In genomic region chr12:124684496-124684895, GRCh38 we compare ENCODE assay signal across 11 cellular contexts.
DNase-seq lines count a peak whose midpoint lies in the region; ATAC-seq and TF ChIP-seq lines count a peak whose summit lies in the region.
"Had no signal": no experiment of that assay in that cellular context is flagged by ENCODE, and none has a peak within 500 bp of the region (broad histone marks: within the 10 kb centered on the region; RNA-seq: fewer than 3 reads in every experiment).

No MANE protein-coding gene starts in this region.

- peaks cover 49% of the 10 kb centered on the region for H3K4me1 ChIP-seq in mucosa of stomach (ENCODE audit: control insufficient read depth, insufficient read depth, low read length)
- H3K4me1 ChIP-seq in upper lobe of right lung, result peaks cover 81% of the 10 kb centered on the region

- H3K27ac ChIP-seq in upper lobe of right lung, result peak overlapping the region; percentile 61
- H3K27ac ChIP-seq: 22Rv1 had no signal

- DNase-seq in NOMO-1 treated with DMSO at 0.1 percent for 48 hours (lab: John Stamatoyannopoulos, UW; ENCODE audit: unreplicated experiment) (peak; percentile 31), NOMO-1 treated with dmso at 0.1 percent for 144 hours (lab: John Stamatoyannopoulos, UW; ENCODE audit: unreplicated experiment) (no peak), chondrocyte (ENCODE audit: low spot score) (no peak), upper lobe of right lung (no peak), NCI-H82 (lab: John Stamatoyannopoulos, UW) (no peak), AG20443 (ENCODE audit: low spot score) (no peak)
- DNase-seq: NCI-H187 had no signal

- no peak overlapping the region for H3K4me3 ChIP-seq in mucosa of stomach (ENCODE audit: low read length)
- no peak overlapping the region for H3K4me3 ChIP-seq in upper lobe of right lung

- H3K27me3 Mint-ChIP-seq in chondrocyte (ENCODE audit: low read depth), result no peaks in the 10 kb centered on the region
- H3K27me3 Mint-ChIP-seq: central memory CD8-positive, alpha-beta T cell had no signal

- H3K27ac Mint-ChIP-seq in chondrocyte (ENCODE audit: unreplicated experiment), result peak overlapping the region; percentile 95

- H3K4me1 Mint-ChIP-seq in chondrocyte (ENCODE audit: low read depth), result peaks cover 82% of the 10 kb centered on the region

- no peaks in the 10 kb centered on the region for H3K9me3 Mint-ChIP-seq in chondrocyte (ENCODE audit: low read depth)
- H3K9me3 Mint-ChIP-seq: central memory CD8-positive, alpha-beta T cell had no signal

- H3K9me3 ChIP-seq in mucosa of stomach (ENCODE audit: control insufficient read depth, low read length) (no peaks in the 10 kb centered on the region), upper lobe of right lung (no peaks in the 10 kb centered on the region)

- peak overlapping the region; percentile 31 for H3K9ac ChIP-seq in mucosa of stomach (ENCODE audit: low read length)

- ATAC-seq in upper lobe of right lung, result peak; percentile 56
- ATAC-seq in HG03280 (IDR thresholded peaks at IDR 0.05; ENCODE audit: unreplicated experiment), result no peak

- peak overlapping the region; percentile 64 for H3K4me3 Mint-ChIP-seq in chondrocyte (ENCODE audit: unreplicated experiment)
- H3K4me3 Mint-ChIP-seq: central memory CD8-positive, alpha-beta T cell had no signal

- H3K27me3 ChIP-seq in mucosa of stomach (ENCODE audit: control insufficient read depth, insufficient read depth, low read length) (no peaks in the 10 kb centered on the region), upper lobe of right lung (no peaks in the 10 kb centered on the region)

- H3K36me3 Mint-ChIP-seq in chondrocyte (ENCODE audit: low read depth), result no peaks in the 10 kb centered on the region

- no peaks in the 10 kb centered on the region for H3K36me3 ChIP-seq in mucosa of stomach (ENCODE audit: control insufficient read depth, insufficient read depth, low read length)
- H3K36me3 ChIP-seq in upper lobe of right lung, result no peaks in the 10 kb centered on the region

- TF ChIP-seq CTCF in chondrocyte (IDR thresholded peaks at IDR 0.05) (no peak), upper lobe of right lung (IDR thresholded peaks at IDR 0.05) (no peak)

- intact Hi-C loops in upper lobe of right lung (cut with DNase I), result no loop called here
